ENCODE assay signal across 14 cellular contexts in the genomic region with DNA sequence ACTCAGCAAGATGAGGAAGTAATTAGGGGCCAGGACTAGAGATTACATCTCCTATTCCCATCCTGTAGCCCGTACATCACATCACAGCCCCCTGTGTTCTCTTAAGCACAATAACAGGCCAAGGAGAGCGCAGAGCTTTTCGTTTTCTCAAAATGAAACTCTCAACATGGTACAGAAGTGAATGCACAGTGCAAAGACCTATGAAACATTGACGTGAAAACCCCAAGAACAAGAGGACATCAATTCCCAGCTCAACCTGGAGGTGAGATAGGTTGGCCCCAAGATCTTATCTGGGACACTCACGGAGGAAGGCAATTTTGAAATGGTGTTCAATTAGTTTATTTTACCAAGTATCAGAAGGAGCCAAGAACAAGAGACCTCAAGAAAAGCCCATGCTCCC. TPM values are rescaled to one million over a fixed set of nuclear protein-coding genes. Genes with fewer than 3 reads are reported as not detected.
DNase-seq lines count a peak whose midpoint lies in the region; ATAC-seq and TF ChIP-seq lines count a peak whose summit lies in the region.
"Had no signal": no experiment of that assay in that cellular context is flagged by ENCODE, and none has a peak within 500 bp of the region (broad histone marks: within the 10 kb centered on the region; RNA-seq: fewer than 3 reads in every experiment).

No MANE protein-coding gene starts in this region.

- H2AFZ ChIP-seq in Karpas-422 (ENCODE audit: low read length) = no peak overlapping the region

- H3K79me2 ChIP-seq in Karpas-422 (ENCODE audit: low read length) = no peaks in the 10 kb centered on the region

- no peaks in the 10 kb centered on the region for H3K9me3 Mint-ChIP-seq in CD8-positive, alpha-beta memory T cell
- peaks cover 1% of the 10 kb centered on the region for H3K9me3 Mint-ChIP-seq in activated naive CD8-positive, alpha-beta T cell treated with anti-CD3 and anti-CD28 coated beads, Interleukin-2, amount 10 ng/mL, durations not matched to agents 7 days and 5 days

- no peaks in the 10 kb centered on the region for H3K9me3 ChIP-seq in CD8-positive, alpha-beta memory T cell (ENCODE audit: low read length)
- H3K9me3 ChIP-seq in Karpas-422 (ENCODE audit: low read length) = no peaks in the 10 kb centered on the region
- H3K9me3 ChIP-seq: SJCRH30 had no signal

- intact Hi-C loops in head of caudate nucleus (cut with DNase I) = no loop called here

- ATAC-seq in GM19351 (IDR thresholded peaks at IDR 0.05; ENCODE audit: unreplicated experiment) (peak; percentile 83), HG03095 (IDR thresholded peaks at IDR 0.05; ENCODE audit: unreplicated experiment) (peak; percentile 50)
- ATAC-seq in activated naive CD8-positive, alpha-beta T cell treated with anti-CD3 and anti-CD28 coated beads, Interleukin-2, amount 10 ng/mL, durations not matched to agents 7 days and 5 days (ENCODE audit: low read depth) = no peak
- ATAC-seq: left lobe of liver had no signal

- H3K9ac ChIP-seq in Karpas-422 (ENCODE audit: low read length) = no peak overlapping the region

- H3K4me2 ChIP-seq in Karpas-422 (ENCODE audit: low read depth, low read length, poor library complexity, severe bottlenecking) = no peak overlapping the region

- DNase-seq in CD8-positive, alpha-beta memory T cell = no peak
- no peak for DNase-seq in activated naive CD8-positive, alpha-beta T cell treated with anti-CD3 and anti-CD28 coated beads, Interleukin-2, amount 10 ng/mL, durations not matched to agents 7 days and 5 days
- DNase-seq in Karpas-422 (no peak), HEK293T (ENCODE audit: extremely low spot score) (no peak), head of caudate nucleus (no peak), dermis blood vessel endothelial cell (no peak)
- DNase-seq: NCI-H510A; SJCRH30; stimulated activated CD4-positive, alpha-beta T cell treated with anti-CD3 and anti-CD28 coated beads, Interleukin-12 subunit alpha, Interleukin-12 subunit beta, amount 100 ng/mL, for 4 hours had no signal

- POLR2A ChIA-PET in CD8-positive, alpha-beta memory T cell (lab: Charles Lee) = interaction anchor here (1.8 kb wide), 1 partner anchor 14 kb away, joined by 4 read pairs; no protein-coding TSS in a partner anchor
- POLR2A ChIA-PET in activated naive CD8-positive, alpha-beta T cell treated with anti-CD3 and anti-CD28 coated beads, Interleukin-2, amount 10 ng/mL, durations not matched to agents 7 days and 5 days (lab: Charles Lee) = interaction anchor here (0.8 to 2.7 kb wide), 3 partner anchors 10 to 57 kb away, joined by 3 to 10 read pairs (median 3); no protein-coding TSS in a partner anchor
- POLR2A ChIA-PET in HEK293T (lab: Yijun Ruan, JAX) = no interaction called here

- H3K27me3 Mint-ChIP-seq in CD8-positive, alpha-beta memory T cell = no peaks in the 10 kb centered on the region
- no peaks in the 10 kb centered on the region for H3K27me3 Mint-ChIP-seq in activated naive CD8-positive, alpha-beta T cell treated with anti-CD3 and anti-CD28 coated beads, Interleukin-2, amount 10 ng/mL, durations not matched to agents 7 days and 5 days

- H3K9me2 ChIP-seq in Karpas-422 (replicated peaks; ENCODE audit: insufficient read depth, low read length) = no peaks in the 10 kb centered on the region

- H3K36me3 Mint-ChIP-seq in CD8-positive, alpha-beta memory T cell = peaks cover 26 to 62% (median 33%) of the 10 kb centered on the region in 3 donors
- H3K36me3 Mint-ChIP-seq in activated naive CD8-positive, alpha-beta T cell treated with anti-CD3 and anti-CD28 coated beads, Interleukin-2, amount 10 ng/mL, durations not matched to agents 7 days and 5 days = peaks cover 74% of the 10 kb centered on the region

- peak overlapping the region; percentile 92 to 99 (median 98) for H3K27ac Mint-ChIP-seq in CD8-positive, alpha-beta memory T cell
- peak overlapping the region; percentile 46 for H3K27ac Mint-ChIP-seq in activated naive CD8-positive, alpha-beta T cell treated with anti-CD3 and anti-CD28 coated beads, Interleukin-2, amount 10 ng/mL, durations not matched to agents 7 days and 5 days

- peaks cover 10% of the 10 kb centered on the region for H3K36me3 ChIP-seq in CD8-positive, alpha-beta memory T cell (ENCODE audit: insufficient read depth, low read length)
- H3K36me3 ChIP-seq in Karpas-422 (ENCODE audit: insufficient read depth, low read length) = no peaks in the 10 kb centered on the region
- H3K36me3 ChIP-seq: SJCRH30 had no signal

- no peak overlapping the region for H3K27ac ChIP-seq in CD8-positive, alpha-beta memory T cell (ENCODE audit: low read depth, low read length)
- H3K27ac ChIP-seq in Karpas-422 (ENCODE audit: low read length) = no peak overlapping the region
- H3K27ac ChIP-seq: SJCRH30, VCaP had no signal

- no peak overlapping the region for H3K4me3 ChIP-seq in CD8-positive, alpha-beta memory T cell (ENCODE audit: low read length)
- no peak overlapping the region for H3K4me3 ChIP-seq in Karpas-422 (ENCODE audit: low read length)
- H3K4me3 ChIP-seq: SJCRH30 had no signal

- peaks cover 96 to 100% (median 99%) of the 10 kb centered on the region in 3 donors for H3K4me1 Mint-ChIP-seq in CD8-positive, alpha-beta memory T cell
- H3K4me1 Mint-ChIP-seq in activated naive CD8-positive, alpha-beta T cell treated with anti-CD3 and anti-CD28 coated beads, Interleukin-2, amount 10 ng/mL, durations not matched to agents 7 days and 5 days = peaks cover 79% of the 10 kb centered on the region

- H3K4me1 ChIP-seq in CD8-positive, alpha-beta memory T cell (ENCODE audit: insufficient read depth, low read length) = peaks cover 98% of the 10 kb centered on the region
- H3K4me1 ChIP-seq in Karpas-422 (ENCODE audit: low read length) = no peaks in the 10 kb centered on the region
- H3K4me1 ChIP-seq: SJCRH30 had no signal

- peak overlapping the region; percentile 42 to 91 (median 58) for H3K4me3 Mint-ChIP-seq in CD8-positive, alpha-beta memory T cell
- peak overlapping the region; percentile 23 for H3K4me3 Mint-ChIP-seq in activated naive CD8-positive, alpha-beta T cell treated with anti-CD3 and anti-CD28 coated beads, Interleukin-2, amount 10 ng/mL, durations not matched to agents 7 days and 5 days
- H3K4me3 Mint-ChIP-seq: neural crest cell had no signal

- CTCF ChIA-PET in CD8-positive, alpha-beta memory T cell (lab: Charles Lee) = interaction anchor here (1.2 to 1.7 kb wide), 2 partner anchors 16 to 37 kb away, joined by 3 read pairs; no protein-coding TSS in a partner anchor
- CTCF ChIA-PET in HEK293T (lab: Yijun Ruan, JAX) = no interaction called here

- no peaks in the 10 kb centered on the region for H3K27me3 ChIP-seq in CD8-positive, alpha-beta memory T cell (ENCODE audit: insufficient read depth, low read length, poor library complexity, severe bottlenecking)
- H3K27me3 ChIP-seq in Karpas-422 (ENCODE audit: low read length) = 0 out of 2 replicates have a peak, but pooled peaks cover 3% of the 10 kb centered on the region
- H3K27me3 ChIP-seq: SJCRH30 had no signal

- no peaks in the 10 kb centered on the region for H4K20me1 ChIP-seq in Karpas-422 (ENCODE audit: insufficient read depth, low read depth, low read length)

TF ChIP-seq in HEK293T, 16 proteins besides CTCF, POLR2A, EP300 and RAD21:
- TF ChIP-seq SUZ12 (IDR thresholded peaks at IDR 0.05) (no peak), ARNT (IDR thresholded peaks at IDR 0.05) (no peak), FOXK2 (IDR thresholded peaks at IDR 0.05) (no peak), ZNF384 (IDR thresholded peaks at IDR 0.05) (no peak), FOXA1 (IDR thresholded peaks at IDR 0.05) (no peak), L3MBTL2 (conservative IDR thresholded peaks at IDR 0.05) (no peak), ELF4 (IDR thresholded peaks at IDR 0.05) (no peak), PKNOX1 (IDR thresholded peaks at IDR 0.05) (no peak), TARDBP (IDR thresholded peaks at IDR 0.05) (no peak), HDGF (IDR thresholded peaks at IDR 0.05; ENCODE audit: borderline replicate concordance) (no peak), SP1 (IDR thresholded peaks at IDR 0.05) (no peak)

RNA-seq across cellular contexts. Expression of gene PIK3R5, which starts 9.0 kb away (rescaled TPM):
- total RNA-seq in CD8-positive, alpha-beta memory T cell = 10 to 100 TPM; 28.6 to 30.2 TPM
- polyA plus RNA-seq in CD8-positive, alpha-beta memory T cell = 71.6 TPM
- 10 to 100 TPM; 81.4 to 84.0 TPM for total RNA-seq in activated naive CD8-positive, alpha-beta T cell treated with anti-CD3 and anti-CD28 coated beads, Interleukin-2, amount 10 ng/mL, durations not matched to agents 7 days and 5 days
- not detected in 2 replicates for total RNA-seq in Karpas-422 (2014; rRNA removed; shearing (Covaris generic); ENCODE audit: low replicate concordance)
- total RNA-seq in dermis blood vessel endothelial cell = 0.05 TPM in 1 of 2 replicates, not detected in the other
- total RNA-seq: SJCRH30 had no signal

Comparison
In these comparisons a context has a peak if more than half of its experiments do, and no peak if none do; other contexts are left out.
1. RNA of gene PIK3R5, which starts 9.0 kb away (total RNA-seq): 81.4 to 84.0 TPM in activated naive CD8-positive, alpha-beta T cell treated with anti-CD3 and anti-CD28 coated beads, Interleukin-2, amount 10 ng/mL, durations not matched to agents 7 days and 5 days and 28.6 to 30.2 TPM in CD8-positive, alpha-beta memory T cell; not detected in Karpas-422 and 0.05 TPM in dermis blood vessel endothelial cell; every median in the first group is over 10 times any median in the second.